ENCODE assay signal across 8 cellular contexts in the genomic region with DNA sequence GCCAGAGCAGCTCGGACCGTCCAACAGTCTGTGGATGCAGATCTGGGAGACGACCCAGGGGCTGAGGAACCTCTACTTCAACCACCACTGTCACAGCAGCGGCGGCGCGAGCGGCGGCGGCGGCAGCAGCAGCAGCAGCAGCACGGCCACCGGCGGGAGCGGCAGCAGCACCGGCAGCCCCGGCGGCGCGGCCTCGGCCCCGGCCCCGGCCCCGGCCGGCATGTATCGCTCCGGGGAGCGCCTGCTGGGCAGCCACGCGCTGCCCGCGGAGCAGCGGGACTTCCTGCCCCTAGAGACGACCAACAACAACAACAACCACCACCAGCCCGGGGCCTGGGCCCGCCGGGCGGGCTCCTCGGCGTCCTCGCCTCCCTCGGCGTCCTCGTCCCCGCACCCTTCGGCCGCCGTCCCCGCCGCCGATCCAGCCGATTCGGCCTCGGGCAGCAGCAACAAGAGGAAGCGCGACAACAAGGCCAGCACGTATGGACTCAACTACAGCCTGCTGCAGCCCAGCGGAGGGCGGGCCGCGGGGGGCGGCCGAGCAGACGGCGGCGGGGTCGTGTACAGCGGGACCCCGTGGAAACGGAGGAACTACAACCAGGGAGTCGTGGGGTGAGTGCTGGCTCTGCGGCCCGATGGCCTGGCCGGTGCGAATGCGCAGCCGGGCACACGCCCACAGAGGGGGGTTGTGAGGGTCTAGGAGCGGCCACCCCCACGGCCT. TPM values are rescaled to one million over a fixed set of nuclear protein-coding genes. Genes with fewer than 3 reads are reported as not detected.
DNase-seq lines count a peak whose midpoint lies in the region; ATAC-seq and TF ChIP-seq lines count a peak whose summit lies in the region.

No MANE protein-coding gene starts in this region.

- H3K36me3 ChIP-seq in GM06990 (ENCODE audit: control insufficient read depth, insufficient read depth, low read length) (no peaks in the 10 kb centered on the region; the same call in 1 of the 2 replicates), hepatocyte (replicated peaks; ENCODE audit: insufficient read depth, low read depth) (no peaks in the 10 kb centered on the region), gastrocnemius medialis (no peaks in the 10 kb centered on the region)

- in situ Hi-C loops in gastrocnemius medialis (cut with MboI; ENCODE audit: low sequenced_read_pairs in 4 of 4), result loop anchor here in 1 of 4 donors (10.0 kb wide), 2 partner anchors 129 to 211 kb away; a partner anchor contains a TSS

- H3K27me3 ChIP-seq in GM06990 (replicated peaks; ENCODE audit: control insufficient read depth, insufficient read depth, low read length) (no peaks in the 10 kb centered on the region), hepatocyte (no peaks in the 10 kb centered on the region), gastrocnemius medialis (no peaks in the 10 kb centered on the region)

- no peak overlapping the region for H2AFZ ChIP-seq in hepatocyte

- peak; percentile 24 for ATAC-seq in GM21737 (IDR thresholded peaks at IDR 0.05; ENCODE audit: unreplicated experiment)
- peak; percentile 12 for ATAC-seq in activated naive CD8-positive, alpha-beta T cell treated with anti-CD3 and anti-CD28 coated beads, Interleukin-2, amount 10 ng/mL, durations not matched to agents 7 days and 5 days (ENCODE audit: low read depth)
- peak in 1 of 2 donors; percentile 25 for ATAC-seq in gastrocnemius medialis

- H3K27ac Mint-ChIP-seq in activated naive CD8-positive, alpha-beta T cell treated with anti-CD3 and anti-CD28 coated beads, Interleukin-2, amount 10 ng/mL, durations not matched to agents 7 days and 5 days, result peak overlapping the region; percentile 83

- H3K4me3 ChIP-seq in GM06990 (replicated peaks; ENCODE audit: low read depth, low read length) (peak overlapping the region; percentile 90), hepatocyte (peak overlapping the region; percentile 92), gastrocnemius medialis (peak overlapping the region; percentile 72 to 87 (median 86))

- peak overlapping the region; percentile 79 for H3K27ac ChIP-seq in hepatocyte
- peak overlapping the region; percentile 63 to 97 (median 86) for H3K27ac ChIP-seq in gastrocnemius medialis

- peaks cover 48% of the 10 kb centered on the region for H4K20me1 ChIP-seq in hepatocyte (ENCODE audit: insufficient read depth, poor library complexity, severe bottlenecking)

- H3K27me3 Mint-ChIP-seq in activated naive CD8-positive, alpha-beta T cell treated with anti-CD3 and anti-CD28 coated beads, Interleukin-2, amount 10 ng/mL, durations not matched to agents 7 days and 5 days, result no peaks in the 10 kb centered on the region

- H3K79me2 ChIP-seq in hepatocyte, result peaks cover 46% of the 10 kb centered on the region

- intact Hi-C loops in gastrocnemius medialis (cut with DNase I; ENCODE audit: low total_unique reads), result loop anchor here (1.0 to 10.0 kb wide), 5 partner anchors 57 to 489 kb away; a partner anchor contains a TSS

- no peaks in the 10 kb centered on the region for H3K9me2 ChIP-seq in hepatocyte (replicated peaks; ENCODE audit: insufficient read depth)

- H3K4me1 ChIP-seq in hepatocyte (ENCODE audit: insufficient read depth) (peaks cover 7% of the 10 kb centered on the region), gastrocnemius medialis (peaks cover 28 to 49% of the 10 kb centered on the region in 2 donors)

- DNase-seq in GM06990 (ENCODE audit: extremely low read depth, insufficient read length), result peak; percentile 60
- DNase-seq in LHCN-M2 (ENCODE audit: low read depth), result peak; percentile 20
- DNase-seq in activated naive CD8-positive, alpha-beta T cell treated with anti-CD3 and anti-CD28 coated beads, Interleukin-2, amount 10 ng/mL, durations not matched to agents 7 days and 5 days, result no peak
- no peak for DNase-seq in hepatocyte (ENCODE audit: low spot score)
- peak in 1 of 2 donors; percentile 7 for DNase-seq in gastrocnemius medialis
- no peak for DNase-seq in NCI-H2107 (lab: John Stamatoyannopoulos, UW)
- DNase-seq in NCI-H345 treated with DMSO at 0.1 percent for 48 hours (lab: John Stamatoyannopoulos, UW; ENCODE audit: unreplicated experiment), result no peak

- POLR2A ChIA-PET in activated naive CD8-positive, alpha-beta T cell treated with anti-CD3 and anti-CD28 coated beads, Interleukin-2, amount 10 ng/mL, durations not matched to agents 7 days and 5 days (lab: Charles Lee), result no interaction called here

- H3K9me3 ChIP-seq in hepatocyte (ENCODE audit: low read depth), result no peaks in the 10 kb centered on the region
- H3K9me3 ChIP-seq in gastrocnemius medialis, result no peaks in the 10 kb centered on the region

- TF ChIP-seq CTCF in GM06990 (IDR thresholded peaks at IDR 0.05; ENCODE audit: insufficient read depth, low read length, poor library complexity, severe bottlenecking) (no peak), hepatocyte (IDR thresholded peaks at IDR 0.05; ENCODE audit: poor library complexity) (no peak), gastrocnemius medialis (IDR thresholded peaks at IDR 0.05 in 4 of 5, conservative IDR thresholded peaks at IDR 0.05 in 1 of 5) (no peak)

- WGBS in hepatocyte (ENCODE audit: low lambda C conversion rate, missing lambda C conversion rate), result 2% methylated on average over 33 of the region's 80 CpGs

- no peak for TF ChIP-seq POLR2A in gastrocnemius medialis (IDR thresholded peaks at IDR 0.05)

- no peaks in the 10 kb centered on the region for H3K9me3 Mint-ChIP-seq in activated naive CD8-positive, alpha-beta T cell treated with anti-CD3 and anti-CD28 coated beads, Interleukin-2, amount 10 ng/mL, durations not matched to agents 7 days and 5 days

- peak overlapping the region; percentile 98 for H3K4me2 ChIP-seq in hepatocyte

- peak overlapping the region; percentile 88 for H3K4me3 Mint-ChIP-seq in activated naive CD8-positive, alpha-beta T cell treated with anti-CD3 and anti-CD28 coated beads, Interleukin-2, amount 10 ng/mL, durations not matched to agents 7 days and 5 days

- peaks cover 31% of the 10 kb centered on the region for H3K4me1 Mint-ChIP-seq in activated naive CD8-positive, alpha-beta T cell treated with anti-CD3 and anti-CD28 coated beads, Interleukin-2, amount 10 ng/mL, durations not matched to agents 7 days and 5 days

- peaks cover 6% of the 10 kb centered on the region for H3K36me3 Mint-ChIP-seq in activated naive CD8-positive, alpha-beta T cell treated with anti-CD3 and anti-CD28 coated beads, Interleukin-2, amount 10 ng/mL, durations not matched to agents 7 days and 5 days

RNA-seq across cellular contexts. Expression of a gene that starts 0.7 kb away (rescaled TPM):
- total RNA-seq in LHCN-M2 (2014; rRNA removed) (11.6 and 13.5 TPM in 2 replicates), hepatocyte (14.8 and 16.3 TPM in 2 replicates), gastrocnemius medialis (10 to 100 TPM in 1 of 4 donors, 1 to 10 TPM in 3; 5.7 to 12.2 (median 7.0) TPM)
- polyA plus RNA-seq in LHCN-M2 (2012), result 3.3 TPM
- 10 to 100 TPM; 18.0 TPM for total RNA-seq in activated naive CD8-positive, alpha-beta T cell treated with anti-CD3 and anti-CD28 coated beads, Interleukin-2, amount 10 ng/mL, durations not matched to agents 7 days and 5 days
- polyA plus RNA-seq in hepatocyte, result 6.7 and 7.7 TPM in 2 replicates

Comparison
In these comparisons a context has a peak if more than half of its experiments do, and no peak if none do; other contexts are left out.
1. DNase-seq: peak in GM06990 (single experiment) and LHCN-M2 (single experiment); none in activated naive CD8-positive, alpha-beta T cell treated with anti-CD3 and anti-CD28 coated beads, Interleukin-2, amount 10 ng/mL, durations not matched to agents 7 days and 5 days (single experiment), hepatocyte (single experiment), NCI-H2107 (single experiment) and NCI-H345 treated with DMSO at 0.1 percent for 48 hours (single experiment).
2. Peak in every context shown above with its lines, with median percentiles within 50 percentile points of each other: H3K4me3 ChIP-seq.